17 cellular contexts compared by ENCODE assay signal in the genomic region with DNA sequence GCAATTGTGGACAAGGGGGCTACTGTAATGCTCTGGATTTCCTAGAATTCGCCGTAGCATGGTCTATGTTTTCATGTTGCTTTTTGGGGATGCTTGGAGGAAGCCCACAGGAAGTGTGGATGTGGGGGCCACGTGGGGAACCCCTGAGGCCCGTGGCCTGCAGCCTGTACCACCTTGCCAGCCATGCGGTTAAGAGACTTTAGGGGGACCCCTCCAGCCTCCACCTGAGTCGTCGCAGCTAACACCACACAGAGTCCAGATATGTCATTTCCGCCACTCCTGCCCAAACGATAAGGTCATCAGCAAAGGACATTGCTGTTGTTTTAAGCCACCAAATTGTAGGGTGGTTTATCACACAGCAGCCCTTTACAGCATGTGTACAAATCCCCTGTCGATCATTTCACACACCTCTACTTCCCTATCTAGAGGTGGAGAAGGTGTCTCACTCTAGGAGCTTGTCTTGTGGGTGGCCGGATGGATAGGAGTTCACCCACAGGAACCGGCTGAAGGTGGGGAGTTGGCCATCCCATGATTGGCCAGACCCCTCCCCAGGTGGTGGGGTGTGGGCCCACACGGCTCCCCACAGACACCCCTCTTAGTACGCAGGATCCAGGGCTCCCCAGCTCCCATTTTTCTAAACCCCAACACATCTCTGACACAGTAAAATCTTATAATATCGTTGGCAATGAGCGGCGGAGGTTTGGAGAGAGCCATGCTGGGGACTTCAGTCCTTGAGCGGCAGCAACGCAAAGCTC.
DNase-seq lines count a peak whose midpoint lies in the region; ATAC-seq, FAIRE-seq and TF ChIP-seq lines count a peak whose summit lies in the region.
"Had no signal": no experiment of that assay in that cellular context is flagged by ENCODE, and none has a peak within 500 bp of the region (broad histone marks: within the 10 kb centered on the region; RNA-seq: fewer than 3 reads in every experiment).

No MANE protein-coding gene starts in this region.

- no peak for FAIRE-seq in H1 (lab: Jason Lieb, UNC)
- FAIRE-seq: GM12891, GM18507 had no signal

- no peak for TF ChIP-seq CTCF in chondrocyte (IDR thresholded peaks at IDR 0.05)
- TF ChIP-seq CTCF in H1 (IDR thresholded peaks at IDR 0.05; ENCODE audit: control extremely low read depth in 1 of 3, insufficient read depth in 1 of 3, low read depth in 1 of 3, low read length in 3 of 3), result no peak

- H3K4me2 ChIP-seq in H1 (ENCODE audit: insufficient read depth in 1 of 2, low read depth in 2 of 2, low read length in 2 of 2) (no peak overlapping the region), neuronal stem cell (ENCODE audit: insufficient read depth, low read length, poor library complexity, severe bottlenecking) (no peak overlapping the region)

- H2BK12ac ChIP-seq in H1 (ENCODE audit: low read depth, low read length), result no peak overlapping the region
- no peak overlapping the region for H2BK12ac ChIP-seq in neuronal stem cell (ENCODE audit: low read length)

- no peak for ATAC-seq in GM19467 (IDR thresholded peaks at IDR 0.05; ENCODE audit: unreplicated experiment)
- ATAC-seq: HCT116 had no signal

- no peaks in the 10 kb centered on the region for H3K36me3 ChIP-seq in H1 (ENCODE audit: control insufficient read depth in 2 of 4, insufficient read depth in 4 of 4, low read length in 3 of 4)
- H3K36me3 ChIP-seq in neuronal stem cell (replicated peaks in 1 of 2; ENCODE audit: control insufficient read depth in 2 of 2, insufficient read depth in 2 of 2, low read length in 2 of 2), result no peaks in the 10 kb centered on the region

- H3K4ac ChIP-seq in H1 (replicated peaks; ENCODE audit: insufficient read length, low read depth, low read length), result no peak overlapping the region
- H3K4ac ChIP-seq in neuronal stem cell (ENCODE audit: low read length), result no peak overlapping the region

- H3K4me3 ChIP-seq in H1 (ENCODE audit: extremely low read depth in 1 of 4, insufficient read depth in 2 of 4, low read depth in 3 of 4, low read length in 4 of 4), result no peak overlapping the region
- no peak overlapping the region for H3K4me3 ChIP-seq in neuronal stem cell (ENCODE audit: low read length in 2 of 2)

- H3K27ac Mint-ChIP-seq in chondrocyte (ENCODE audit: unreplicated experiment), result no peak overlapping the region
- H3K27ac Mint-ChIP-seq: CD4-positive, alpha-beta memory T cell had no signal

- POLR2A ChIA-PET in H1 (lab: Charles Lee; ENCODE audit: partially characterized antibody), result no interaction called here

- H3K27ac ChIP-seq in H1 (ENCODE audit: low read depth, low read length) (no peak overlapping the region), neuronal stem cell (replicated peaks; ENCODE audit: low read length) (no peak overlapping the region)

- H2AFZ ChIP-seq in H1 (ENCODE audit: low read length) (no peak overlapping the region), neuronal stem cell (ENCODE audit: low read length) (no peak overlapping the region)

- no peaks in the 10 kb centered on the region for H3K4me1 Mint-ChIP-seq in chondrocyte (ENCODE audit: low read depth)
- H3K4me1 Mint-ChIP-seq: CD4-positive, alpha-beta memory T cell; H9 had no signal

- H2BK15ac ChIP-seq in H1 (ENCODE audit: low read length) (no peak overlapping the region), neuronal stem cell (ENCODE audit: low read length) (no peak overlapping the region)

- no peaks in the 10 kb centered on the region for H3K36me3 Mint-ChIP-seq in chondrocyte (ENCODE audit: low read depth)
- H3K36me3 Mint-ChIP-seq: CD4-positive, alpha-beta memory T cell had no signal

- no peak overlapping the region for H2BK5ac ChIP-seq in H1 (ENCODE audit: low read depth, low read length)
- H2BK5ac ChIP-seq in neuronal stem cell (ENCODE audit: low read length), result no peak overlapping the region

- H3K9me3 Mint-ChIP-seq in chondrocyte (ENCODE audit: low read depth), result peaks cover 10% of the 10 kb centered on the region
- H3K9me3 Mint-ChIP-seq: H9 had no signal

- DNase-seq in chondrocyte (ENCODE audit: low spot score), result peak; percentile 34
- DNase-seq in H1 (ENCODE audit: low read depth in 1 of 2, low spot score in 2 of 2), result no peak
- no peak for DNase-seq in neuronal stem cell (ENCODE audit: low spot score)
- DNase-seq in HuH-7 (ENCODE audit: low spot score), result no peak
- no peak for DNase-seq in LoVo (ENCODE audit: low spot score)
- DNase-seq: C1 segment of cervical spinal cord; Calu3; CD4-positive, alpha-beta memory T cell; COR-L47; DMS53; DMS79 treated with DMSO at 0.1 percent for 48 hours; GF-D8; H9 had no signal

- no peak overlapping the region for H4K91ac ChIP-seq in H1 (replicated peaks; ENCODE audit: insufficient read length, low read length)
- no peak overlapping the region for H4K91ac ChIP-seq in neuronal stem cell (ENCODE audit: low read depth, low read length, poor library complexity)

- no peak overlapping the region for H3K56ac ChIP-seq in H1 (replicated peaks; ENCODE audit: insufficient read length, low read depth, low read length)

- no peaks in the 10 kb centered on the region for H3K4me1 ChIP-seq in H1 (replicated peaks in 1 of 4; ENCODE audit: control insufficient read depth in 3 of 4, insufficient read depth in 4 of 4, low read length in 3 of 4)
- no peaks in the 10 kb centered on the region for H3K4me1 ChIP-seq in neuronal stem cell (ENCODE audit: control insufficient read depth in 2 of 2, insufficient read depth in 1 of 2, low read depth in 1 of 2, low read length in 2 of 2)

- CTCF ChIA-PET in H1 (lab: Charles Lee; ENCODE audit: partially characterized antibody), result interaction anchor here (0.8 to 1.1 kb wide), 2 partner anchors 25 to 82 kb away, joined by 3 read pairs; no protein-coding TSS in a partner anchor

- no peak overlapping the region for H3K23ac ChIP-seq in H1 (ENCODE audit: insufficient read length)
- no peak overlapping the region for H3K23ac ChIP-seq in neuronal stem cell (ENCODE audit: low read depth, low read length, poor library complexity)

- no peak overlapping the region for H3K14ac ChIP-seq in H1 (ENCODE audit: insufficient read length)
- H3K14ac ChIP-seq in neuronal stem cell (ENCODE audit: low read length), result no peak overlapping the region

- TF ChIP-seq POLR2A in H1 (IDR thresholded peaks at IDR 0.05; ENCODE audit: control extremely low read depth in 1 of 2, low read depth in 2 of 2, low read length in 2 of 2), result no peak

- H2AK5ac ChIP-seq in H1 (ENCODE audit: low read depth, low read length) (no peak overlapping the region), neuronal stem cell (ENCODE audit: low read depth, low read length) (peak overlapping the region; percentile 24)

- no peaks in the 10 kb centered on the region for H3K27me3 ChIP-seq in H1 (replicated peaks in 1 of 4; ENCODE audit: control insufficient read depth in 3 of 4, extremely low read depth in 1 of 4, insufficient read depth in 3 of 4, low read length in 3 of 4)
- no peaks in the 10 kb centered on the region for H3K27me3 ChIP-seq in neuronal stem cell (ENCODE audit: control insufficient read depth in 3 of 3, insufficient read depth in 3 of 3, low read depth in 1 of 3, low read length in 3 of 3)

- H3K9ac ChIP-seq in H1 (replicated peaks in 1 of 4; ENCODE audit: extremely low read depth in 1 of 4, low read depth in 3 of 4, low read length in 3 of 4), result no peak overlapping the region
- H3K9ac ChIP-seq in neuronal stem cell (ENCODE audit: low read depth, low read length, poor library complexity), result no peak overlapping the region

- H3K18ac ChIP-seq in H1 (ENCODE audit: extremely low read depth, low read length) (no peak overlapping the region), neuronal stem cell (ENCODE audit: low read length) (no peak overlapping the region)

- no peak overlapping the region for H2BK20ac ChIP-seq in H1 (ENCODE audit: low read length)

- H4K5ac ChIP-seq in H1 (ENCODE audit: insufficient read length, low read depth, low read length), result no peak overlapping the region

- H2BK120ac ChIP-seq in H1 (replicated peaks; ENCODE audit: low read depth, low read length) (no peak overlapping the region), neuronal stem cell (ENCODE audit: low read depth, low read length) (no peak overlapping the region)

- no peaks in the 10 kb centered on the region for H3K9me3 ChIP-seq in H1 (ENCODE audit: insufficient read depth in 2 of 2, low read depth in 1 of 2, low read length in 1 of 2)
- peaks cover 0 to 2% of the 10 kb centered on the region in 2 donors for H3K9me3 ChIP-seq in neuronal stem cell (replicated peaks in 1 of 2; ENCODE audit: control insufficient read depth in 2 of 2, insufficient read depth in 1 of 2, low read depth in 1 of 2, low read length in 2 of 2)

- no peak for TF ChIP-seq EP300 in H1 (IDR thresholded peaks at IDR 0.05; ENCODE audit: borderline replicate concordance in 1 of 2, low read depth in 2 of 2, low read length in 2 of 2)

- no peak overlapping the region for H3K4me3 Mint-ChIP-seq in chondrocyte (ENCODE audit: unreplicated experiment)
- H3K4me3 Mint-ChIP-seq: CD4-positive, alpha-beta memory T cell; H9 had no signal

- peaks cover 8% of the 10 kb centered on the region for H3K27me3 Mint-ChIP-seq in chondrocyte (ENCODE audit: low read depth)
- H3K27me3 Mint-ChIP-seq: CD4-positive, alpha-beta memory T cell had no signal

- H3K23me2 ChIP-seq in H1 (ENCODE audit: low read depth, low read length), result peaks cover 5% of the 10 kb centered on the region; the same call in 1 of the 2 replicates

- peaks cover 0 to 4% of the 10 kb centered on the region in 2 experiments for H4K20me1 ChIP-seq in H1 (replicated peaks in 1 of 2; ENCODE audit: control insufficient read depth in 1 of 2, insufficient read depth in 2 of 2, low read length in 2 of 2)

- 88% methylated on average over 19 of the region's 19 CpGs; no CpG with 5 or more reads in 1 of the 2 experiments for WGBS in H1 (ENCODE audit: extremely low coverage in 1 of 2, insufficient coverage in 1 of 2, insufficient read length in 1 of 2, insufficient replicate concordance in 2 of 2, low coverage in 1 of 2, low lambda C conversion rate in 2 of 2, missing lambda C conversion rate in 1 of 2), 2 experiments
- no CpG with 5 or more reads among the region's 19 CpGs for WGBS in neuronal stem cell (ENCODE audit: extremely low coverage in 2 of 2, insufficient read length in 2 of 2, insufficient replicate concordance in 1 of 2), 2 donors

- TF ChIP-seq RAD21 in H1 (IDR thresholded peaks at IDR 0.05 in 1 of 2, conservative IDR thresholded peaks at IDR 0.05 in 1 of 2; ENCODE audit: low read depth in 2 of 2, low read length in 2 of 2), result no peak

- H3K79me2 ChIP-seq in H1 (ENCODE audit: control insufficient read depth in 1 of 2, insufficient read depth in 2 of 2, low read length in 2 of 2), result no peaks in the 10 kb centered on the region

- peak overlapping the region; percentile 6; the same call in 1 of the 2 replicates for H4K8ac ChIP-seq in H1 (ENCODE audit: extremely low read depth, insufficient read depth, low read length)
- H4K8ac ChIP-seq in neuronal stem cell (ENCODE audit: low read depth, low read length), result no peak overlapping the region

- H3K79me1 ChIP-seq in H1 (ENCODE audit: low read depth, low read length) (no peaks in the 10 kb centered on the region), neuronal stem cell (ENCODE audit: low read depth, low read length) (no peaks in the 10 kb centered on the region)

TF ChIP-seq in H1, 55 proteins besides CTCF, POLR2A, EP300 and RAD21 (continues in another document):
- no peak for TF ChIP-seq PHF8 (conservative IDR thresholded peaks at IDR 0.05; ENCODE audit: low read depth, low read length)
- TF ChIP-seq SIRT6 (IDR thresholded peaks at IDR 0.05; ENCODE audit: low read length), result no peak
- TF ChIP-seq EZH2 (IDR thresholded peaks at IDR 0.05; ENCODE audit: low read depth, low read length, severe bottlenecking), result no peak
